ENCODE assay signal across 2 cellular contexts in genomic region chr5:33170414-33170813, GRCh38.
TF ChIP-seq lines count a peak whose summit lies in the region.

No MANE protein-coding gene starts in this region.

TF ChIP-seq in SK-N-SH, 30 proteins besides CTCF, POLR2A, EP300 and RAD21 (continued from another document):
- TF ChIP-seq POLR2AphosphoS5 (IDR thresholded peaks at IDR 0.05; ENCODE audit: low read depth, low read length) = no peak

TF ChIP-seq in SK-N-SH treated with all-trans-retinoic acid at 6 μM for 48 hours, 23 proteins besides CTCF, POLR2A, EP300 and RAD21 (continued from another document):
- TF ChIP-seq, protein P1, sequence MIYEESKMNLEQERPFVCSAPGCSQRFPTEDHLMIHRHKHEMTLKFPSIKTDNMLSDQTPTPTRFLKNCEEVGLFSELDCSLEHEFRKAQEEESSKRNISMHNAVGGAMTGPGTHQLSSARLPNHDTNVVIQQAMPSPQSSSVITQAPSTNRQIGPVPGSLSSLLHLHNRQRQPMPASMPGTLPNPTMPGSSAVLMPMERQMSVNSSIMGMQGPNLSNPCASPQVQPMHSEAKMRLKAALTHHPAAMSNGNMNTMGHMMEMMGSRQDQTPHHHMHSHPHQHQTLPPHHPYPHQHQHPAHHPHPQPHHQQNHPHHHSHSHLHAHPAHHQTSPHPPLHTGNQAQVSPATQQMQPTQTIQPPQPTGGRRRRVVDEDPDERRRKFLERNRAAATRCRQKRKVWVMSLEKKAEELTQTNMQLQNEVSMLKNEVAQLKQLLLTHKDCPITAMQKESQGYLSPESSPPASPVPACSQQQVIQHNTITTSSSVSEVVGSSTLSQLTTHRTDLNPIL (CRISPR knock-in tag; IDR thresholded peaks at IDR 0.05; ENCODE audit: low read depth) = no peak
- TF ChIP-seq GLIS3 (CRISPR knock-in tag; IDR thresholded peaks at IDR 0.05) = no peak
- no peak for TF ChIP-seq RARB (CRISPR knock-in tag; IDR thresholded peaks at IDR 0.05)
- TF ChIP-seq TOX (CRISPR knock-in tag; IDR thresholded peaks at IDR 0.05; ENCODE audit: borderline replicate concordance) = no peak
- TF ChIP-seq SNAI2 (CRISPR knock-in tag; IDR thresholded peaks at IDR 0.05) = no peak
- TF ChIP-seq ZNF70 (CRISPR knock-in tag; IDR thresholded peaks at IDR 0.05) = no peak
- TF ChIP-seq PATZ1 (CRISPR knock-in tag; IDR thresholded peaks at IDR 0.05; ENCODE audit: borderline replicate concordance) = no peak
- TF ChIP-seq, protein P2, sequence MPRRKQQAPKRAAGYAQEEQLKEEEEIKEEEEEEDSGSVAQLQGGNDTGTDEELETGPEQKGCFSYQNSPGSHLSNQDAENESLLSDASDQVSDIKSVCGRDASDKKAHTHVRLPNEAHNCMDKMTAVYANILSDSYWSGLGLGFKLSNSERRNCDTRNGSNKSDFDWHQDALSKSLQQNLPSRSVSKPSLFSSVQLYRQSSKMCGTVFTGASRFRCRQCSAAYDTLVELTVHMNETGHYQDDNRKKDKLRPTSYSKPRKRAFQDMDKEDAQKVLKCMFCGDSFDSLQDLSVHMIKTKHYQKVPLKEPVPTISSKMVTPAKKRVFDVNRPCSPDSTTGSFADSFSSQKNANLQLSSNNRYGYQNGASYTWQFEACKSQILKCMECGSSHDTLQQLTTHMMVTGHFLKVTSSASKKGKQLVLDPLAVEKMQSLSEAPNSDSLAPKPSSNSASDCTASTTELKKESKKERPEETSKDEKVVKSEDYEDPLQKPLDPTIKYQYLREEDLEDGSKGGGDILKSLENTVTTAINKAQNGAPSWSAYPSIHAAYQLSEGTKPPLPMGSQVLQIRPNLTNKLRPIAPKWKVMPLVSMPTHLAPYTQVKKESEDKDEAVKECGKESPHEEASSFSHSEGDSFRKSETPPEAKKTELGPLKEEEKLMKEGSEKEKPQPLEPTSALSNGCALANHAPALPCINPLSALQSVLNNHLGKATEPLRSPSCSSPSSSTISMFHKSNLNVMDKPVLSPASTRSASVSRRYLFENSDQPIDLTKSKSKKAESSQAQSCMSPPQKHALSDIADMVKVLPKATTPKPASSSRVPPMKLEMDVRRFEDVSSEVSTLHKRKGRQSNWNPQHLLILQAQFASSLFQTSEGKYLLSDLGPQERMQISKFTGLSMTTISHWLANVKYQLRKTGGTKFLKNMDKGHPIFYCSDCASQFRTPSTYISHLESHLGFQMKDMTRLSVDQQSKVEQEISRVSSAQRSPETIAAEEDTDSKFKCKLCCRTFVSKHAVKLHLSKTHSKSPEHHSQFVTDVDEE (CRISPR knock-in tag; IDR thresholded peaks at IDR 0.05) = no peak
- TF ChIP-seq POU6F1 (CRISPR knock-in tag; IDR thresholded peaks at IDR 0.05; ENCODE audit: borderline replicate concordance, low read depth) = no peak
- no peak for TF ChIP-seq ZFP3 (CRISPR knock-in tag; IDR thresholded peaks at IDR 0.05)
- no peak for TF ChIP-seq PPARA (CRISPR knock-in tag; IDR thresholded peaks at IDR 0.05; ENCODE audit: borderline replicate concordance)
